In genomic region chr20:48002517-48002970, GRCh38 we compare ENCODE assay signal across 13 cellular contexts.
DNase-seq lines count a peak whose midpoint lies in the region; ATAC-seq, FAIRE-seq and TF ChIP-seq lines count a peak whose summit lies in the region.
"Had no signal": no experiment of that assay in that cellular context is flagged by ENCODE, and none has a peak within 500 bp of the region (broad histone marks: within the 10 kb centered on the region; RNA-seq: fewer than 3 reads in every experiment).

No MANE protein-coding gene starts in this region.

- POLR2A ChIA-PET in HepG2 (lab: Yijun Ruan, JAX), result no interaction called here

- BruUV-seq in HepG2 (replicated peaks; lab: Mats Ljungman, UMichigan), result no TSS peak

- no peaks in the 10 kb centered on the region for H4K20me1 ChIP-seq in HepG2 (ENCODE audit: insufficient read depth, low read length)

- no peak for TF ChIP-seq EP300 in HepG2 (IDR thresholded peaks at IDR 0.05; ENCODE audit: low read depth in 2 of 2, low read length in 2 of 2)
- TF ChIP-seq EP300 in HepG2 (CRISPR knock-in tag; IDR thresholded peaks at IDR 0.05; ENCODE audit: borderline replicate concordance), result no peak

- H3K36me3 ChIP-seq in HepG2 (replicated peaks in 1 of 2; ENCODE audit: control insufficient read depth in 1 of 2, insufficient read depth in 2 of 2, low read length in 2 of 2), result no peaks in the 10 kb centered on the region
- no peaks in the 10 kb centered on the region for H3K36me3 ChIP-seq in right lobe of liver
- H3K36me3 ChIP-seq: neural progenitor cell had no signal

- DNase-seq in HepG2 (ENCODE audit: low spot score), result no peak
- no peak for DNase-seq in right lobe of liver
- DNase-seq in NOMO-1 treated with dmso at 0.1 percent for 144 hours (lab: John Stamatoyannopoulos, UW; ENCODE audit: unreplicated experiment), result peak; percentile 73
- no peak for DNase-seq in DMS153 (lab: John Stamatoyannopoulos, UW)
- DNase-seq: kidney had no signal

- no peak overlapping the region for H2AFZ ChIP-seq in HepG2 (ENCODE audit: low read length)
- H2AFZ ChIP-seq: neural progenitor cell had no signal

- WGBS in HepG2 (ENCODE audit: low lambda C conversion rate), result 2% methylated on average over 2 of the region's 2 CpGs
- WGBS in right lobe of liver (ENCODE audit: insufficient coverage, low coverage, low lambda C conversion rate, missing lambda C conversion rate), result 4% methylated on average over 2 of the region's 2 CpGs

- peaks cover 1 to 14% of the 10 kb centered on the region in 2 experiments; a peak in 4 of 5 replicates for H3K27me3 ChIP-seq in HepG2 (ENCODE audit: control insufficient read depth in 1 of 2, insufficient read depth in 2 of 2, low read length in 2 of 2)
- H3K27me3 ChIP-seq in right lobe of liver, result no peaks in the 10 kb centered on the region
- H3K27me3 ChIP-seq: neural progenitor cell had no signal

- H3K4me1 ChIP-seq in HepG2 (ENCODE audit: insufficient read depth, low read length), result no peaks in the 10 kb centered on the region
- no peaks in the 10 kb centered on the region for H3K4me1 ChIP-seq in right lobe of liver

- no peaks in the 10 kb centered on the region for H3K79me2 ChIP-seq in HepG2 (ENCODE audit: insufficient read depth, low read length)

- intact Hi-C loops in HepG2 (cut with micrococcal nuclease; ENCODE audit: unreplicated experiment) (no loop called here), right lobe of liver (cut with DNase I) (no loop called here)

- TF ChIP-seq POLR2A in HepG2 (IDR thresholded peaks at IDR 0.05; ENCODE audit: insufficient read depth in 1 of 2, low read depth in 2 of 2, low read length in 2 of 2) (no peak), right lobe of liver (IDR thresholded peaks at IDR 0.05) (no peak)

- TF ChIP-seq RAD21 in HepG2 (CRISPR knock-in tag; IDR thresholded peaks at IDR 0.05), result no peak

- no peak overlapping the region for H3K9ac ChIP-seq in HepG2 (ENCODE audit: insufficient read depth, low read depth, low read length)
- H3K9ac ChIP-seq: neural progenitor cell had no signal

- TF ChIP-seq CTCF in HepG2 (CRISPR knock-in tag; IDR thresholded peaks at IDR 0.05) (no peak), right lobe of liver (IDR thresholded peaks at IDR 0.05) (no peak)

- H3K4me3 ChIP-seq in HepG2 (replicated peaks in 1 of 3; ENCODE audit: insufficient read depth in 1 of 3, low read depth in 2 of 3, low read length in 3 of 3) (no peak overlapping the region), right lobe of liver (no peak overlapping the region)
- H3K4me3 ChIP-seq: K562, neural progenitor cell had no signal

- no peak overlapping the region for H3K27ac ChIP-seq in HepG2 (ENCODE audit: extremely low read length, insufficient read depth, low read length)
- no peak overlapping the region for H3K27ac ChIP-seq in right lobe of liver
- H3K27ac ChIP-seq: 22Rv1, neural progenitor cell had no signal

- H3K4me2 ChIP-seq in HepG2 (ENCODE audit: low read depth, low read length), result no peak overlapping the region
- H3K4me2 ChIP-seq: neural progenitor cell had no signal

- H3K9me3 ChIP-seq in HepG2 (ENCODE audit: low read length) (no peaks in the 10 kb centered on the region), right lobe of liver (no peaks in the 10 kb centered on the region)

- CTCF ChIA-PET in HepG2 (lab: Yijun Ruan, JAX; ENCODE audit: low intra/inter-chr PET ratio, low total read pairs), result no interaction called here

- in situ Hi-C loops in HepG2 (cut with HindIII; ENCODE audit: extremely low pct_ligation_motif_present, low pct_unique_long_range_greater_than_20kb), result no loop called here

- no peak for ATAC-seq in HepG2
- ATAC-seq in right lobe of liver, result no peak
- peak; percentile 43 for ATAC-seq in HG02973 (IDR thresholded peaks at IDR 0.05; ENCODE audit: unreplicated experiment)
- no peak for ATAC-seq in SK-N-SH treated with all-trans-retinoic acid at 6 μM for 48 hours
- no peak for ATAC-seq in HG03571 (IDR thresholded peaks at IDR 0.05; ENCODE audit: unreplicated experiment)
- no peak for ATAC-seq in GM21717 (IDR thresholded peaks at IDR 0.05; ENCODE audit: unreplicated experiment)
- ATAC-seq: K562 had no signal

- FAIRE-seq in HepG2 (lab: Jason Lieb, UNC), result peak; percentile 62
- FAIRE-seq: G401.6, K562, kidney had no signal

TF ChIP-seq in HepG2, 621 proteins besides CTCF, POLR2A, EP300 and RAD21:
- TF ChIP-seq ZBTB34 (CRISPR knock-in tag; IDR thresholded peaks at IDR 0.05) (no peak), CENPBD1 (CRISPR knock-in tag; IDR thresholded peaks at IDR 0.05; ENCODE audit: borderline replicate concordance, low read depth) (no peak), ZNF441 (CRISPR knock-in tag; IDR thresholded peaks at IDR 0.05; ENCODE audit: borderline replicate concordance) (0 out of 2 replicates have a peak, but pooled peaks have one; percentile 44), CEBPB (IDR thresholded peaks at IDR 0.05; ENCODE audit: borderline replicate concordance, low read depth, low read length) (peak; percentile 13; the same call in 1 of the 2 replicates)

TF ChIP-seq in SK-N-SH treated with all-trans-retinoic acid at 6 μM for 48 hours, 23 proteins besides CTCF, POLR2A, EP300 and RAD21:
- TF ChIP-seq PATZ1 (CRISPR knock-in tag; IDR thresholded peaks at IDR 0.05; ENCODE audit: borderline replicate concordance) (no peak), ARNTL (CRISPR knock-in tag; IDR thresholded peaks at IDR 0.05; ENCODE audit: borderline replicate concordance, low read depth) (no peak), PPARA (CRISPR knock-in tag; IDR thresholded peaks at IDR 0.05; ENCODE audit: borderline replicate concordance) (no peak), ZFP3 (CRISPR knock-in tag; IDR thresholded peaks at IDR 0.05) (no peak), CREB5 (CRISPR knock-in tag; IDR thresholded peaks at IDR 0.05; ENCODE audit: low read depth) (no peak), ZNF70 (CRISPR knock-in tag; IDR thresholded peaks at IDR 0.05) (no peak), ZC3H10 (CRISPR knock-in tag; IDR thresholded peaks at IDR 0.05) (no peak), OSR1 (CRISPR knock-in tag; IDR thresholded peaks at IDR 0.05) (no peak), CSDC2 (CRISPR knock-in tag; IDR thresholded peaks at IDR 0.05) (no peak), GLIS3 (CRISPR knock-in tag; IDR thresholded peaks at IDR 0.05) (no peak), TOX (CRISPR knock-in tag; IDR thresholded peaks at IDR 0.05; ENCODE audit: borderline replicate concordance) (no peak), BACH2 (CRISPR knock-in tag; IDR thresholded peaks at IDR 0.05; ENCODE audit: borderline replicate concordance) (no peak), SNAI2 (CRISPR knock-in tag; IDR thresholded peaks at IDR 0.05) (no peak), TSHZ2 (CRISPR knock-in tag; IDR thresholded peaks at IDR 0.05) (no peak)
